21 cellular contexts compared by ENCODE assay signal in the genomic region with DNA sequence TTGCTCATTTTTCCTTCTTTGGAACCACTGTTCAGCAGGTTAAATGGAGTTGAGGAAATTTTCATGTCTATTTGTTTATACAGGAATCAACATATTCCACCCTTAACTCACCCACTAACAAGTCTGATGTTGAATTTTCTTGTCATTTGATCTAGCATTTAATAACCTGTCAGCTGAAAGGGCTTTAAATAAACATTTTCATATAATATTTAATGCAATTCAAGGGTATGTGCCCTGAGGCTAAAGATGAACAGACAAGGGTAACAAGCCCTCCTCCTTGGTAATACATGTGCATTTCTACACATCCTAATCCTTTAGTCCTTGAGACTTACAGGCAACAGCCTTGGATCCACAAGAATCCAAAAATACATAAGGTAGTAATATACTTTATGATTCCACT.
"Had no signal": no experiment of that assay in that cellular context is flagged by ENCODE, and none has a peak within 500 bp of the region (broad histone marks: within the 10 kb centered on the region; RNA-seq: fewer than 3 reads in every experiment).

No MANE protein-coding gene starts in this region.

- DNase-seq: Kasumi-1; MV-4-11; NCI-H1048; NCI-H1105; NCI-H1417; NCI-H1436 treated with DMSO at 0.1 percent for 48 hours; NCI-H1694; NCI-H187 treated with DMSO at 0.1 percent for 48 hours; NCI-H2029 treated with DMSO at 0.1 percent for 48 hours; NCI-H2171 treated with DMSO at 0.1 percent for 48 hours; NCI-H345; NCI-H446 treated with DMSO at 0.1 percent for 48 hours; NCI-H510A treated with DMSO at 0.1 percent for 48 hours; NCI-H748 treated with DMSO at 0.1 percent for 48 hours; NK-92 treated with Interleukin-12 subunit alpha and Interleukin-12 subunit beta, amount 100 ng/mL, for 24 hours; PC-9; Peyer's patch; Right ventricle myocardium superior; SJCRH30 had no signal

- H3K27ac Mint-ChIP-seq: IgD-negative memory B cell had no signal

- H3K4me1 Mint-ChIP-seq: IgD-negative memory B cell had no signal

- H3K4me3 Mint-ChIP-seq: IgD-negative memory B cell had no signal

- H3K36me3 Mint-ChIP-seq: IgD-negative memory B cell had no signal

- ATAC-seq: K562 had no signal
